25 cellular contexts compared by ENCODE assay signal in genomic region chr7:2211259-2211575, GRCh38.
"Had no signal": no experiment of that assay in that cellular context is flagged by ENCODE, and none has a peak within 500 bp of the region (broad histone marks: within the 10 kb centered on the region; RNA-seq: fewer than 3 reads in every experiment).

No MANE protein-coding gene starts in this region.

- FAIRE-seq: keratinocyte had no signal

- H3K27me3 ChIP-seq: colonic mucosa, heart right ventricle, right lobe of liver had no signal

- H3K4me3 Mint-ChIP-seq: activated CD4-positive, alpha-beta T cell treated with anti-CD3 and anti-CD28 coated beads, Interleukin-2, amount 10 ng/mL, durations not matched to agents 24 days and 14 days; activated CD8-positive, alpha-beta memory T cell treated with anti-CD3 and anti-CD28 coated beads, Interleukin-2, amount 10 ng/mL, durations not matched to agents 7 days and 5 days; activated CD8-positive, alpha-beta T cell treated with anti-CD3 and anti-CD28 coated beads for 36 hours; brain; endodermal cell; nephron; T-cell; T-helper 2 cell treated with Interferon-gamma antibody and Interleukin-4, amounts not matched to agents 5 μg/mL and 100 μg/mL, for 36 hours; type B pancreatic cell had no signal

- H3K9me3 ChIP-seq: colonic mucosa, right lobe of liver, thoracic aorta had no signal

- H3K4me1 Mint-ChIP-seq: brain, endodermal cell, nephron had no signal

- H3K36me3 ChIP-seq: colonic mucosa had no signal

- H3K27ac ChIP-seq: colonic mucosa, epithelial cell of prostate, heart right ventricle, right lobe of liver, skin epidermis, thoracic aorta, VCaP had no signal

- H3K4me3 ChIP-seq: colonic mucosa, heart right ventricle, lung, right lobe of liver, skin epidermis, thoracic aorta had no signal

- DNase-seq: activated CD4-positive, alpha-beta T cell treated with anti-CD3 and anti-CD28 coated beads, Interleukin-2, amount 10 ng/mL, durations not matched to agents 24 days and 14 days; activated CD8-positive, alpha-beta memory T cell treated with anti-CD3 and anti-CD28 coated beads, Interleukin-2, amount 10 ng/mL, durations not matched to agents 7 days and 5 days; activated CD8-positive, alpha-beta T cell treated with anti-CD3 and anti-CD28 coated beads for 36 hours; activated effector memory CD4-positive, alpha-beta T cell treated with anti-CD3 and anti-CD28 coated beads, Interleukin-2, amount 50 U/mL, for 16 hours; activated naive CD4-positive, alpha-beta T cell treated with anti-CD3 and anti-CD28 coated beads, Interleukin-2, amount 50 U/mL, for 16 hours; activated T-cell treated with anti-CD3 and anti-CD28 coated beads for 4 hours; central memory CD4-positive, alpha-beta T cell; colonic mucosa; endodermal cell; heart right ventricle; stimulated activated CD8-positive, alpha-beta memory T cell treated with anti-CD3 and anti-CD28 coated beads, Interleukin-4, amount 100 ng/mL, for 48 hours; stimulated activated naive CD4-positive, alpha-beta T cell treated with Interleukin-2 at 50 U/mL for 16 hours; T-cell had no signal

- H3K4me1 ChIP-seq: colonic mucosa, right lobe of liver had no signal

- H3K9me3 Mint-ChIP-seq: activated CD4-positive, alpha-beta T cell treated with anti-CD3 and anti-CD28 coated beads, Interleukin-2, amount 10 ng/mL, durations not matched to agents 24 days and 14 days; activated CD8-positive, alpha-beta T cell treated with anti-CD3 and anti-CD28 coated beads for 36 hours; endodermal cell; nephron; T-cell; T-helper 2 cell treated with Interferon-gamma antibody and Interleukin-4, amounts not matched to agents 5 μg/mL and 100 μg/mL, for 36 hours; type B pancreatic cell had no signal

- H3K27me3 Mint-ChIP-seq: activated CD4-positive, alpha-beta T cell treated with anti-CD3 and anti-CD28 coated beads, Interleukin-2, amount 10 ng/mL, durations not matched to agents 24 days and 14 days; activated CD8-positive, alpha-beta memory T cell treated with anti-CD3 and anti-CD28 coated beads, Interleukin-2, amount 10 ng/mL, durations not matched to agents 7 days and 5 days; activated CD8-positive, alpha-beta T cell treated with anti-CD3 and anti-CD28 coated beads for 36 hours; T-cell; type B pancreatic cell had no signal

- ATAC-seq: activated CD4-positive, CD25-positive, alpha-beta regulatory T cell treated with anti-CD3 and anti-CD28 coated beads, Interleukin-2, amount 50 U/mL, for 24 hours; activated CD8-positive, alpha-beta memory T cell treated with anti-CD3 and anti-CD28 coated beads, Interleukin-2, amount 10 ng/mL, durations not matched to agents 7 days and 5 days; activated CD8-positive, alpha-beta T cell treated with anti-CD3 and anti-CD28 coated beads for 36 hours; heart right ventricle; right lobe of liver; T-cell had no signal

- H3K27ac Mint-ChIP-seq: activated CD4-positive, alpha-beta T cell treated with anti-CD3 and anti-CD28 coated beads, Interleukin-2, amount 10 ng/mL, durations not matched to agents 24 days and 14 days; activated CD8-positive, alpha-beta memory T cell treated with anti-CD3 and anti-CD28 coated beads, Interleukin-2, amount 10 ng/mL, durations not matched to agents 7 days and 5 days; activated CD8-positive, alpha-beta T cell treated with anti-CD3 and anti-CD28 coated beads for 36 hours; endodermal cell; nephron; T-cell; T-helper 2 cell treated with Interferon-gamma antibody and Interleukin-4, amounts not matched to agents 5 μg/mL and 100 μg/mL, for 36 hours; type B pancreatic cell had no signal
